Comparison of ENCODE assay signal across 1 cellular context in genomic region chr14:43005807-43006206, GRCh38.
TF ChIP-seq lines count a peak whose summit lies in the region.

No MANE protein-coding gene starts in this region.

TF ChIP-seq in H1, 55 proteins besides CTCF, POLR2A, EP300 and RAD21:
- TF ChIP-seq, protein P1, sequence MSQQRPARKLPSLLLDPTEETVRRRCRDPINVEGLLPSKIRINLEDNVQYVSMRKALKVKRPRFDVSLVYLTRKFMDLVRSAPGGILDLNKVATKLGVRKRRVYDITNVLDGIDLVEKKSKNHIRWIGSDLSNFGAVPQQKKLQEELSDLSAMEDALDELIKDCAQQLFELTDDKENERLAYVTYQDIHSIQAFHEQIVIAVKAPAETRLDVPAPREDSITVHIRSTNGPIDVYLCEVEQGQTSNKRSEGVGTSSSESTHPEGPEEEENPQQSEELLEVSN (IDR thresholded peaks at IDR 0.05): no peak
- TF ChIP-seq BRCA1 (IDR thresholded peaks at IDR 0.05; ENCODE audit: low read depth, low read length) (no peak), TAF1 (IDR thresholded peaks at IDR 0.05; ENCODE audit: low read depth, low read length) (no peak), ZNF274 (IDR thresholded peaks at IDR 0.05; ENCODE audit: borderline replicate concordance, extremely low read depth, low read length) (no peak), MAFK (IDR thresholded peaks at IDR 0.05; ENCODE audit: low read depth, low read length) (no peak), EZH2 (IDR thresholded peaks at IDR 0.05; ENCODE audit: low read depth, low read length, severe bottlenecking) (no peak), RFX5 (IDR thresholded peaks at IDR 0.05; ENCODE audit: borderline replicate concordance, low read depth, low read length) (no peak), BCL11A (IDR thresholded peaks at IDR 0.05; ENCODE audit: low read depth in 2 of 2, low read length in 2 of 2) (no peak), PHF8 (conservative IDR thresholded peaks at IDR 0.05; ENCODE audit: low read depth, low read length) (no peak), FOSL1 (IDR thresholded peaks at IDR 0.05; ENCODE audit: insufficient read depth, low read depth, low read length) (no peak)
- TF ChIP-seq, protein P2, sequence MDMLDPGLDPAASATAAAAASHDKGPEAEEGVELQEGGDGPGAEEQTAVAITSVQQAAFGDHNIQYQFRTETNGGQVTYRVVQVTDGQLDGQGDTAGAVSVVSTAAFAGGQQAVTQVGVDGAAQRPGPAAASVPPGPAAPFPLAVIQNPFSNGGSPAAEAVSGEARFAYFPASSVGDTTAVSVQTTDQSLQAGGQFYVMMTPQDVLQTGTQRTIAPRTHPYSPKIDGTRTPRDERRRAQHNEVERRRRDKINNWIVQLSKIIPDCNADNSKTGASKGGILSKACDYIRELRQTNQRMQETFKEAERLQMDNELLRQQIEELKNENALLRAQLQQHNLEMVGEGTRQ (IDR thresholded peaks at IDR 0.05; ENCODE audit: low read length): no peak
- TF ChIP-seq, protein P3, sequence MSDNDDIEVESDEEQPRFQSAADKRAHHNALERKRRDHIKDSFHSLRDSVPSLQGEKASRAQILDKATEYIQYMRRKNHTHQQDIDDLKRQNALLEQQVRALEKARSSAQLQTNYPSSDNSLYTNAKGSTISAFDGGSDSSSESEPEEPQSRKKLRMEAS (IDR thresholded peaks at IDR 0.05): no peak
